ENCODE assay signal across 15 cellular contexts in the genomic region with DNA sequence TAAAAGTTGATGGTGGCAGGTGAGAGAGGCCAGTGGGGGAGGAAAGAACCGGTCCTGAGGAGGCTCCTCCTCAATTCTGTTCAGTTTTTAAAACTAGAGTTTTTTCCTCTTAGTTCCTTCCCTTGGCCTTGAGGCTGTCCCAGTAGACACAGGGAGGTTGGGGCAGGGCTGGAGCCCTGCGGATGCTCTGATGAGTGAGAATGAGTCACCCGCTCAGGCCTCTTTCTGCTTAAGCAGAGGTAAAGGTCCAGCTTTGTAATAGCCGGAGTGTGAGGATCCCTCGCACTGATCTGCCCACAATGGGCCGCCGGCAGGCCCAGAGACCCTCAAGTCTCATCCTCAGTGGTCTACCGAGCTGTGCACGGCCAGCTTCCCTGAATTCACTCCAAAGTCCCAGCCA. TPM values are rescaled to one million over a fixed set of nuclear protein-coding genes. Genes with fewer than 3 reads are reported as not detected.
DNase-seq lines count a peak whose midpoint lies in the region; ATAC-seq, FAIRE-seq and TF ChIP-seq lines count a peak whose summit lies in the region.
"Had no signal": no experiment of that assay in that cellular context is flagged by ENCODE, and none has a peak within 500 bp of the region (broad histone marks: within the 10 kb centered on the region; RNA-seq: fewer than 3 reads in every experiment).

No MANE protein-coding gene starts in this region.

- in situ Hi-C loops in HepG2 (cut with HindIII; ENCODE audit: extremely low pct_ligation_motif_present, low pct_unique_long_range_greater_than_20kb), result no loop called here

- intact Hi-C loops in HepG2 (cut with micrococcal nuclease; ENCODE audit: unreplicated experiment), result no loop called here
- intact Hi-C loops in right lobe of liver (cut with DNase I), result no loop called here

- no peaks in the 10 kb centered on the region for H4K20me1 ChIP-seq in HepG2 (ENCODE audit: insufficient read depth, low read length)

- H2AFZ ChIP-seq in HepG2 (ENCODE audit: low read length), result no peak overlapping the region

- ATAC-seq in HepG2 (peak; percentile 66), right lobe of liver (no peak), HG02642 (IDR thresholded peaks at IDR 0.05; ENCODE audit: poor library complexity, unreplicated experiment) (no peak), GM19455 (IDR thresholded peaks at IDR 0.05; ENCODE audit: unreplicated experiment) (no peak)

- H3K4me1 ChIP-seq in HepG2 (ENCODE audit: insufficient read depth, low read length) (peaks cover 76% of the 10 kb centered on the region), right lobe of liver (peaks cover 0 to 13% (median 6%) of the 10 kb centered on the region in 4 donors)

- POLR2A ChIA-PET in HepG2 (lab: Yijun Ruan, JAX), result interaction anchor here (0.9 to 3.7 kb wide), 8 partner anchors 13 to 59 kb away, joined by 3 to 41 read pairs (median 6); a partner anchor contains a TSS

- DNase-seq in HepG2 (ENCODE audit: low spot score), result peak; percentile 30
- DNase-seq in right lobe of liver, result no peak
- peak; percentile 73 for DNase-seq in amniotic epithelial cell (ENCODE audit: low read depth)
- peak; percentile 68 for DNase-seq in glomerular visceral epithelial cell (ENCODE audit: extremely low spot score)
- DNase-seq in NCI-H1694 (lab: John Stamatoyannopoulos, UW), result no peak
- DNase-seq in NCI-H1436 treated with DMSO at 0.1 percent for 48 hours (lab: John Stamatoyannopoulos, UW), result no peak
- DNase-seq: activated CD8-positive, alpha-beta memory T cell treated with anti-CD3 and anti-CD28 coated beads, Interleukin-2, amount 50 U/mL, for 48 hours; KBM-7; nephron progenitor cell; stimulated activated CD4-positive, alpha-beta T cell treated with anti-CD3 and anti-CD28 coated beads, Interleukin-4, amount 100 ng/mL, for 24 hours; T-helper 9 cell had no signal

- TF ChIP-seq POLR2A in HepG2 (IDR thresholded peaks at IDR 0.05; ENCODE audit: insufficient read depth in 1 of 2, low read depth in 2 of 2, low read length in 2 of 2) (no peak), right lobe of liver (IDR thresholded peaks at IDR 0.05) (no peak)

- TF ChIP-seq EP300 in HepG2 (IDR thresholded peaks at IDR 0.05; ENCODE audit: low read depth in 2 of 2, low read length in 2 of 2) (no peak), HepG2 (CRISPR knock-in tag; IDR thresholded peaks at IDR 0.05; ENCODE audit: borderline replicate concordance) (no peak)

- no peak for TF ChIP-seq RAD21 in HepG2 (CRISPR knock-in tag; IDR thresholded peaks at IDR 0.05)

- H3K4me3 ChIP-seq in HepG2 (replicated peaks in 1 of 3; ENCODE audit: insufficient read depth in 1 of 3, low read depth in 2 of 3, low read length in 3 of 3), result no peak overlapping the region
- no peak overlapping the region for H3K4me3 ChIP-seq in right lobe of liver
- H3K4me3 ChIP-seq: thoracic aorta had no signal

- WGBS in HepG2 (ENCODE audit: low lambda C conversion rate), result 27% methylated on average over 2 of the region's 9 CpGs
- WGBS in right lobe of liver (ENCODE audit: insufficient coverage, low coverage, low lambda C conversion rate, missing lambda C conversion rate), result 81% methylated on average over 5 of the region's 9 CpGs

- H3K79me2 ChIP-seq in HepG2 (ENCODE audit: insufficient read depth, low read length), result no peaks in the 10 kb centered on the region

- CTCF ChIA-PET in HepG2 (lab: Yijun Ruan, JAX; ENCODE audit: low intra/inter-chr PET ratio, low total read pairs), result no interaction called here

- TF ChIP-seq CTCF in HepG2 (CRISPR knock-in tag; IDR thresholded peaks at IDR 0.05) (no peak), right lobe of liver (IDR thresholded peaks at IDR 0.05) (no peak)

- H3K4me2 ChIP-seq in HepG2 (ENCODE audit: low read depth, low read length), result no peak overlapping the region; the same call in 1 of the 2 replicates

- H3K9me3 ChIP-seq in HepG2 (ENCODE audit: low read length) (no peaks in the 10 kb centered on the region), right lobe of liver (no peaks in the 10 kb centered on the region)
- H3K9me3 ChIP-seq: thoracic aorta had no signal

- H3K27me3 ChIP-seq in HepG2 (ENCODE audit: control insufficient read depth in 1 of 2, insufficient read depth in 2 of 2, low read length in 2 of 2), result no peaks in the 10 kb centered on the region
- H3K27me3 ChIP-seq in right lobe of liver, result no peaks in the 10 kb centered on the region

- no TSS peak for BruUV-seq in HepG2 (replicated peaks; lab: Mats Ljungman, UMichigan)

- no peak overlapping the region for H3K9ac ChIP-seq in HepG2 (ENCODE audit: insufficient read depth, low read depth, low read length)

- no peaks in the 10 kb centered on the region for H3K36me3 ChIP-seq in HepG2 (replicated peaks in 1 of 2; ENCODE audit: control insufficient read depth in 1 of 2, insufficient read depth in 2 of 2, low read length in 2 of 2)
- no peaks in the 10 kb centered on the region for H3K36me3 ChIP-seq in right lobe of liver
- H3K36me3 ChIP-seq: thoracic aorta had no signal

- FAIRE-seq in HepG2 (lab: Jason Lieb, UNC), result no peak

- no peak overlapping the region for H3K27ac ChIP-seq in HepG2 (ENCODE audit: extremely low read length, insufficient read depth, low read length)
- H3K27ac ChIP-seq in right lobe of liver, result no peak overlapping the region
- H3K27ac ChIP-seq: 22Rv1, thoracic aorta had no signal

TF ChIP-seq in HepG2, 621 proteins besides CTCF, POLR2A, EP300 and RAD21 (continues in another document):
- TF ChIP-seq, protein P1, sequence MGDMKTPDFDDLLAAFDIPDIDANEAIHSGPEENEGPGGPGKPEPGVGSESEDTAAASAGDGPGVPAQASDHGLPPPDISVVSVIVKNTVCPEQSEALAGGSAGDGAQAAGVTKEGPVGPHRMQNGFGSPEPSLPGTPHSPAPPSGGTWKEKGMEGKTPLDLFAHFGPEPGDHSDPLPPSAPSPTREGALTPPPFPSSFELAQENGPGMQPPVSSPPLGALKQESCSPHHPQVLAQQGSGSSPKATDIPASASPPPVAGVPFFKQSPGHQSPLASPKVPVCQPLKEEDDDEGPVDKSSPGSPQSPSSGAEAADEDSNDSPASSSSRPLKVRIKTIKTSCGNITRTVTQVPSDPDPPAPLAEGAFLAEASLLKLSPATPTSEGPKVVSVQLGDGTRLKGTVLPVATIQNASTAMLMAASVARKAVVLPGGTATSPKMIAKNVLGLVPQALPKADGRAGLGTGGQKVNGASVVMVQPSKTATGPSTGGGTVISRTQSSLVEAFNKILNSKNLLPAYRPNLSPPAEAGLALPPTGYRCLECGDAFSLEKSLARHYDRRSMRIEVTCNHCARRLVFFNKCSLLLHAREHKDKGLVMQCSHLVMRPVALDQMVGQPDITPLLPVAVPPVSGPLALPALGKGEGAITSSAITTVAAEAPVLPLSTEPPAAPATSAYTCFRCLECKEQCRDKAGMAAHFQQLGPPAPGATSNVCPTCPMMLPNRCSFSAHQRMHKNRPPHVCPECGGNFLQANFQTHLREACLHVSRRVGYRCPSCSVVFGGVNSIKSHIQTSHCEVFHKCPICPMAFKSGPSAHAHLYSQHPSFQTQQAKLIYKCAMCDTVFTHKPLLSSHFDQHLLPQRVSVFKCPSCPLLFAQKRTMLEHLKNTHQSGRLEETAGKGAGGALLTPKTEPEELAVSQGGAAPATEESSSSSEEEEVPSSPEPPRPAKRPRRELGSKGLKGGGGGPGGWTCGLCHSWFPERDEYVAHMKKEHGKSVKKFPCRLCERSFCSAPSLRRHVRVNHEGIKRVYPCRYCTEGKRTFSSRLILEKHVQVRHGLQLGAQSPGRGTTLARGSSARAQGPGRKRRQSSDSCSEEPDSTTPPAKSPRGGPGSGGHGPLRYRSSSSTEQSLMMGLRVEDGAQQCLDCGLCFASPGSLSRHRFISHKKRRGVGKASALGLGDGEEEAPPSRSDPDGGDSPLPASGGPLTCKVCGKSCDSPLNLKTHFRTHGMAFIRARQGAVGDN (CRISPR knock-in tag; IDR thresholded peaks at IDR 0.05), result peak; percentile 49
- TF ChIP-seq SALL1 (CRISPR knock-in tag; IDR thresholded peaks at IDR 0.05), result 0 out of 2 replicates have a peak, but pooled peaks have one; percentile 9
- 0 out of 2 replicates have a peak, but pooled peaks have one; percentile 25 for TF ChIP-seq ZNF441 (CRISPR knock-in tag; IDR thresholded peaks at IDR 0.05; ENCODE audit: borderline replicate concordance)
- TF ChIP-seq FOSL2 (CRISPR knock-in tag; IDR thresholded peaks at IDR 0.05), result peak; percentile 93
- TF ChIP-seq ZBTB38 (CRISPR knock-in tag; IDR thresholded peaks at IDR 0.05), result peak; percentile 52; the same call in 1 of the 2 replicates
- no peak for TF ChIP-seq ZNF350 (CRISPR knock-in tag; IDR thresholded peaks at IDR 0.05; ENCODE audit: borderline replicate concordance, low read depth)
- TF ChIP-seq RELA (CRISPR knock-in tag; IDR thresholded peaks at IDR 0.05), result no peak
- TF ChIP-seq JUND (CRISPR knock-in tag; IDR thresholded peaks at IDR 0.05), result no peak
- 0 out of 2 replicates have a peak, but pooled peaks have one; percentile 33 for TF ChIP-seq FOSL1 (CRISPR knock-in tag; IDR thresholded peaks at IDR 0.05; ENCODE audit: borderline replicate concordance)
- no peak for TF ChIP-seq MYC (CRISPR knock-in tag; IDR thresholded peaks at IDR 0.05; ENCODE audit: borderline replicate concordance)

RNA-seq across cellular contexts. Expression of a gene that starts 49.6 kb away (rescaled TPM):
- total RNA-seq in HepG2 (2016; rRNA removed; fragmentation: Illumina TruSeq; extraction: Trizol), result 127 and 147 TPM in 2 replicates
- total RNA-seq in HepG2 (2016; cell fraction: cytosol; rRNA removed; fragmentation: Illumina TruSeq; extraction: Trizol; ENCODE audit: low read depth), result 25.1 and 26.8 TPM in 2 replicates
- total RNA-seq in HepG2 (2016; cell fraction: insoluble cytoplasmic fraction; rRNA removed; fragmentation: Illumina TruSeq; extraction: Trizol), result 104 and 154 TPM in 2 replicates
- total RNA-seq in HepG2 (2016; cell fraction: membrane; rRNA removed; fragmentation: Illumina TruSeq; extraction: Trizol), result 85.2 and 85.5 TPM in 2 replicates
- total RNA-seq in HepG2 (2016; cell fraction: nucleus; rRNA removed; fragmentation: Illumina TruSeq; extraction: Trizol), result 132 and 141 TPM in 2 replicates
- 140 and 180 TPM in 2 replicates for polyA plus RNA-seq in HepG2 (2011; rRNA removed)
- polyA plus RNA-seq in HepG2 (2011; cell fraction: cytosol; rRNA removed), result 82.1 and 111 TPM in 2 replicates
- polyA plus RNA-seq in HepG2 (2011; cell fraction: nucleus; rRNA removed), result 491 and 557 TPM in 2 replicates
- polyA plus RNA-seq in HepG2 (2012), result 136 and 153 TPM in 2 replicates
- polyA plus RNA-seq in HepG2 (2016; cell fraction: cytosol; fragmentation: Illumina TruSeq; extraction: Trizol; ENCODE audit: low read depth), result 22.4 and 23.1 TPM in 2 replicates
- polyA plus RNA-seq in HepG2 (2016; cell fraction: insoluble cytoplasmic fraction; fragmentation: Illumina TruSeq; extraction: Trizol; ENCODE audit: low read depth), result 127 and 168 TPM in 2 replicates
- polyA plus RNA-seq in HepG2 (2016; cell fraction: membrane; fragmentation: Illumina TruSeq; extraction: Trizol; ENCODE audit: low read depth), result 58.5 and 65.6 TPM in 2 replicates
- 293 and 322 TPM in 2 replicates for polyA plus RNA-seq in HepG2 (2016; cell fraction: nucleus; fragmentation: Illumina TruSeq; extraction: Trizol; ENCODE audit: insufficient read depth, low read depth)
- 43.4 and 196 TPM in 2 replicates for polyA minus RNA-seq in HepG2 (2011; rRNA and poly(A)+ RNA removed; ENCODE audit: low replicate concordance)
- polyA minus RNA-seq in HepG2 (2011; cell fraction: cytosol; rRNA and poly(A)+ RNA removed), result 155 and 170 TPM in 2 replicates
- 115 and 118 TPM in 2 replicates for polyA minus RNA-seq in HepG2 (2011; cell fraction: nucleus; rRNA and poly(A)+ RNA removed)
- 10 to 100 TPM; 35.3 to 93.2 (median 56.8) TPM for total RNA-seq in right lobe of liver

Comparison
In these comparisons a context has a peak if more than half of its experiments do, and no peak if none do; other contexts are left out.
1. DNase-seq: peak in HepG2 (single experiment), amniotic epithelial cell (single experiment) and glomerular visceral epithelial cell (single experiment); none in right lobe of liver (0 of 3), NCI-H1694 (single experiment) and NCI-H1436 treated with DMSO at 0.1 percent for 48 hours (single experiment).